1 cellular context compared by ENCODE assay signal in the genomic region with DNA sequence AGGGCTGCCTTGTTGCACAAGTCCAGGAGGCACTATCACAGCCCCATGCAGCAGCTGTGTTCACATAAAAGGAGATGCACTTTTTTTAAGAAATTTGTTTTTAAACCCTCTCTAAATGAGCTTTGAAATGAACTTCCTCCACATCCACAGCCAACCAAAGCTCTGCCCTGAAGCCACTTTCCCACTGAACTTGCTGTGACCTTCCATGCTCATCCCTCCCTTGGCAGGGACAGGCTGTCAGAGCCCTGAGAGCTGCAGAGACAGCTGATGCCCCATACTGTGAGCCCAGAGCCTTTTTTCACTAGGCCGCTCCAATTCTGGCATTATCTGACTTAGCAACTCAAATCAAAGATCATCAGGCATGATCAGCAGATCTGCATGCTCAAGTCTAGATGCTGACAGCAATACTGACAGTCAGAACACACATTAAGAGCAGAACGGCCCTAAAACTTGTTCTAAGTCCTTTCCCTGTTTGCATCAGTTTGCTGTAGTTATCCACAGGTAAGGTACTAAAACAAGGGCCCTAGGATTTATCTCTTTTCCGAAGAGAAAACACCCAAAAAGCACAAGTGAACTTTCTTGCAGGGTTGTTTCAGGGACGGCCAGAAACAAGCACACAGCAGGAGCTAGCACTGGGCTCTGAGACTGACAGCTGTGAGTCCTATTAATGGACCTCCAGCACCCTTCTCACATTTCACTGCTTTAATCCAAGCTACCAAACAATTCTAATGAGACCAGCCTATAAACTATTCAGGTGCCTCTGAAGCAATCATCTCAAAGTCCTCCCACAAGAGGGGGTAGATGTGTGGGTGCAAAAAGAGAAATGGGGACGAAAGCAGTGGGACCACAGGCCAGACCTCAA.
TF ChIP-seq lines count a peak whose summit lies in the region.

No MANE protein-coding gene starts in this region.

TF ChIP-seq in HEK293, 187 proteins besides CTCF, POLR2A, EP300 and RAD21 (continued from another document):
- 0 out of 2 replicates have a peak, but pooled peaks have one; percentile 16 for TF ChIP-seq ZIC2 (tag by site-specific recombination; IDR thresholded peaks at IDR 0.05)
- TF ChIP-seq ZNF341 (tag by site-specific recombination; IDR thresholded peaks at IDR 0.05; ENCODE audit: low read depth), result no peak
- TF ChIP-seq SP7 (tag by site-specific recombination; IDR thresholded peaks at IDR 0.05), result no peak
- TF ChIP-seq YY2 (tag by site-specific recombination; IDR thresholded peaks at IDR 0.05), result no peak
- TF ChIP-seq ZFHX2 (tag by site-specific recombination; conservative IDR thresholded peaks at IDR 0.05), result peak; percentile 30; the same call in 1 of the 2 replicates
- TF ChIP-seq ZNF555 (tag by site-specific recombination; conservative IDR thresholded peaks at IDR 0.05), result no peak
- TF ChIP-seq, protein P1, sequence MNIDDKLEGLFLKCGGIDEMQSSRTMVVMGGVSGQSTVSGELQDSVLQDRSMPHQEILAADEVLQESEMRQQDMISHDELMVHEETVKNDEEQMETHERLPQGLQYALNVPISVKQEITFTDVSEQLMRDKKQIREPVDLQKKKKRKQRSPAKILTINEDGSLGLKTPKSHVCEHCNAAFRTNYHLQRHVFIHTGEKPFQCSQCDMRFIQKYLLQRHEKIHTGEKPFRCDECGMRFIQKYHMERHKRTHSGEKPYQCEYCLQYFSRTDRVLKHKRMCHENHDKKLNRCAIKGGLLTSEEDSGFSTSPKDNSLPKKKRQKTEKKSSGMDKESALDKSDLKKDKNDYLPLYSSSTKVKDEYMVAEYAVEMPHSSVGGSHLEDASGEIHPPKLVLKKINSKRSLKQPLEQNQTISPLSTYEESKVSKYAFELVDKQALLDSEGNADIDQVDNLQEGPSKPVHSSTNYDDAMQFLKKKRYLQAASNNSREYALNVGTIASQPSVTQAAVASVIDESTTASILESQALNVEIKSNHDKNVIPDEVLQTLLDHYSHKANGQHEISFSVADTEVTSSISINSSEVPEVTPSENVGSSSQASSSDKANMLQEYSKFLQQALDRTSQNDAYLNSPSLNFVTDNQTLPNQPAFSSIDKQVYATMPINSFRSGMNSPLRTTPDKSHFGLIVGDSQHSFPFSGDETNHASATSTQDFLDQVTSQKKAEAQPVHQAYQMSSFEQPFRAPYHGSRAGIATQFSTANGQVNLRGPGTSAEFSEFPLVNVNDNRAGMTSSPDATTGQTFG (tag by site-specific recombination; IDR thresholded peaks at IDR 0.05; ENCODE audit: borderline replicate concordance), result no peak
- TF ChIP-seq RBAK (tag by site-specific recombination; IDR thresholded peaks at IDR 0.05), result no peak
- TF ChIP-seq ZNF776 (tag by site-specific recombination; IDR thresholded peaks at IDR 0.05; ENCODE audit: borderline replicate concordance), result no peak
- TF ChIP-seq ZNF155 (tag by site-specific recombination; IDR thresholded peaks at IDR 0.05), result no peak
- no peak for TF ChIP-seq GLIS2 (tag by site-specific recombination; IDR thresholded peaks at IDR 0.05)
